Comparison of ENCODE assay signal across 9 cellular contexts in the genomic region with DNA sequence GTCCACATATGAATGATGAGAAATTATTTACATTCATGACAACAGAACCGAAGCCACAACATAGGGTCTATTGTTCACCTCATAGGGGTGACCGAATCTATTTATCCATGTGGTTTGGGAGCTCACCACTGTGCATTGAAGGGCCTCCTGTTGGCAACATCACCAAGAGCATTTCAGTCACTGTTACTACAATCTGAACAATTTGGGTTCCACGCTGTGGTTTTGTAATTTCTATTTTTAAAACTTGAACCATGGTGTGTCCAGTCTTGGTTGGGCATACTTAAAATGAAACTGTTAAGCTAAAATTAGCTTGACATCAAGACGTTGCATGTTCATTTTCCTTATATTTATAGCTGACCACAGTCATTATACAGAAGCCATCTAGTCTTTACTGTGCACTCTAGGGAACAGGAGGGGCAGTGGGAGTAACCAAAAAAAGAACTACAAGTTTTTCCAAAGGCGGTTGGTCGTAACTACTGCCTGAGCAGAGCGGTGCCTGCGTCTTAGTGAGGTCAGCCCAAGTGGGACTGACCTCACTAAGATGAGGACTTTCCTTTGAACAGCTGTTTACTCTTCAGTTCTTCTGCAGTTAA.
A peak's percentile ranks its signal among the peaks of the same experiment; 100 is the strongest.
DNase-seq lines count a peak whose midpoint lies in the region; ATAC-seq lines count a peak whose summit lies in the region.
"Had no signal": no experiment of that assay in that cellular context is flagged by ENCODE, and none has a peak within 500 bp of the region (broad histone marks: within the 10 kb centered on the region; RNA-seq: fewer than 3 reads in every experiment).

No MANE protein-coding gene starts in this region.

- no peaks in the 10 kb centered on the region for H3K4me1 Mint-ChIP-seq in activated CD4-positive, alpha-beta memory T cell treated with anti-CD3 and anti-CD28 coated beads for 36 hours (ENCODE audit: low read depth)
- H3K4me1 Mint-ChIP-seq: activated naive CD4-positive, alpha-beta T cell treated with anti-CD3 and anti-CD28 coated beads, Interleukin-2, amount 50 U/mL, for 24 hours had no signal

- peak overlapping the region in 1 of 2 experiments; percentile 59 for H3K4ac ChIP-seq in mesenchymal stem cell (ENCODE audit: low read depth in 1 of 2, low read length in 2 of 2)

- no peaks in the 10 kb centered on the region for H3K9me3 ChIP-seq in mesenchymal stem cell (ENCODE audit: control insufficient read depth, low read length)

- H2BK12ac ChIP-seq in mesenchymal stem cell (ENCODE audit: low read length in 2 of 2): peak overlapping the region in 1 of 2 experiments; percentile 75

- H3K4me3 Mint-ChIP-seq in activated CD4-positive, alpha-beta memory T cell treated with anti-CD3 and anti-CD28 coated beads for 36 hours: no peak overlapping the region
- H3K4me3 Mint-ChIP-seq: activated naive CD4-positive, alpha-beta T cell treated with anti-CD3 and anti-CD28 coated beads, Interleukin-2, amount 50 U/mL, for 24 hours had no signal

- H2AFZ ChIP-seq in mesenchymal stem cell (ENCODE audit: low read depth, low read length): no peak overlapping the region

- H3K27me3 Mint-ChIP-seq in activated CD4-positive, alpha-beta memory T cell treated with anti-CD3 and anti-CD28 coated beads for 36 hours: no peaks in the 10 kb centered on the region
- H3K27me3 Mint-ChIP-seq: activated naive CD4-positive, alpha-beta T cell treated with anti-CD3 and anti-CD28 coated beads, Interleukin-2, amount 50 U/mL, for 24 hours had no signal

- no peaks in the 10 kb centered on the region for H3K36me3 ChIP-seq in mesenchymal stem cell (ENCODE audit: control insufficient read depth in 1 of 2, insufficient read depth in 2 of 2, low read depth in 1 of 2, low read length in 2 of 2)

- no peaks in the 10 kb centered on the region for H3K27me3 ChIP-seq in mesenchymal stem cell (ENCODE audit: control insufficient read depth in 1 of 2, insufficient read depth in 1 of 2, low read length in 2 of 2)

- WGBS in mesenchymal stem cell: 3% methylated on average over 7 of the region's 8 CpGs

- POLR2A ChIA-PET in activated CD4-positive, alpha-beta memory T cell treated with anti-CD3 and anti-CD28 coated beads for 36 hours (lab: Charles Lee): no interaction called here

- H4K8ac ChIP-seq in mesenchymal stem cell (ENCODE audit: low read length): no peak overlapping the region

- no peaks in the 10 kb centered on the region for H3K9me3 Mint-ChIP-seq in activated CD4-positive, alpha-beta memory T cell treated with anti-CD3 and anti-CD28 coated beads for 36 hours
- H3K9me3 Mint-ChIP-seq: activated naive CD4-positive, alpha-beta T cell treated with anti-CD3 and anti-CD28 coated beads, Interleukin-2, amount 50 U/mL, for 24 hours had no signal

- H3K4me3 ChIP-seq in mesenchymal stem cell (ENCODE audit: insufficient read depth in 1 of 2, low read depth in 1 of 2, low read length in 2 of 2): no peak overlapping the region

- no peaks in the 10 kb centered on the region for H3K79me1 ChIP-seq in mesenchymal stem cell (replicated peaks; ENCODE audit: low read length, poor library complexity, severe bottlenecking)

- H3K27ac Mint-ChIP-seq in activated CD4-positive, alpha-beta memory T cell treated with anti-CD3 and anti-CD28 coated beads for 36 hours: no peak overlapping the region
- H3K27ac Mint-ChIP-seq: activated naive CD4-positive, alpha-beta T cell treated with anti-CD3 and anti-CD28 coated beads, Interleukin-2, amount 50 U/mL, for 24 hours had no signal

- peak; percentile 70 for ATAC-seq in GM19395 (IDR thresholded peaks at IDR 0.05; ENCODE audit: unreplicated experiment)
- ATAC-seq in HG03175 (IDR thresholded peaks at IDR 0.05; ENCODE audit: unreplicated experiment): peak; percentile 76

- no peak overlapping the region for H3K14ac ChIP-seq in mesenchymal stem cell (ENCODE audit: low read length in 2 of 2)

- peak overlapping the region; percentile 95 for H3K27ac ChIP-seq in mesenchymal stem cell (ENCODE audit: low read length, poor library complexity, severe bottlenecking)

- H2BK120ac ChIP-seq in mesenchymal stem cell (ENCODE audit: low read depth, low read length): no peak overlapping the region

- no peak overlapping the region for H4K91ac ChIP-seq in mesenchymal stem cell (ENCODE audit: low read length)

- no peaks in the 10 kb centered on the region for H3K36me3 Mint-ChIP-seq in activated CD4-positive, alpha-beta memory T cell treated with anti-CD3 and anti-CD28 coated beads for 36 hours
- H3K36me3 Mint-ChIP-seq: activated naive CD4-positive, alpha-beta T cell treated with anti-CD3 and anti-CD28 coated beads, Interleukin-2, amount 50 U/mL, for 24 hours had no signal

- H2AK5ac ChIP-seq in mesenchymal stem cell (ENCODE audit: low read length, severe bottlenecking): peak overlapping the region; percentile 58

- DNase-seq in Ammon's horn (ENCODE audit: low spot score) (peak; percentile 19), SW480 (ENCODE audit: low spot score) (peak; percentile 96), mesenchymal stem cell (peak; percentile 99), NCI-H82 treated with DMSO at 0.1 percent for 48 hours (lab: John Stamatoyannopoulos, UW; ENCODE audit: unreplicated experiment) (no peak)
- no peak for DNase-seq in activated CD4-positive, alpha-beta T cell treated with anti-CD3 and anti-CD28 coated beads for 4 hours
- no peak for DNase-seq in activated CD4-positive, alpha-beta memory T cell treated with anti-CD3 and anti-CD28 coated beads for 36 hours

- H3K4me1 ChIP-seq in mesenchymal stem cell (ENCODE audit: control insufficient read depth, insufficient read depth, low read depth, low read length): peaks cover 6% of the 10 kb centered on the region

- H3K23ac ChIP-seq in mesenchymal stem cell (ENCODE audit: low read length in 2 of 2): no peak overlapping the region

- H3K4me2 ChIP-seq in mesenchymal stem cell (ENCODE audit: low read length, poor library complexity, severe bottlenecking): peak overlapping the region; percentile 46

- no peak overlapping the region for H2BK15ac ChIP-seq in mesenchymal stem cell (ENCODE audit: low read depth, poor library complexity, severe bottlenecking)

- CTCF ChIA-PET in activated CD4-positive, alpha-beta memory T cell treated with anti-CD3 and anti-CD28 coated beads for 36 hours (lab: Charles Lee): interaction anchor here (1.6 kb wide), 1 partner anchor 24 kb away, joined by 3 read pairs; no protein-coding TSS in a partner anchor

- peak overlapping the region; percentile 38 to 68 for H3K18ac ChIP-seq in mesenchymal stem cell (ENCODE audit: low read depth in 1 of 2, low read length in 2 of 2)

- no peak overlapping the region for H3K9ac ChIP-seq in mesenchymal stem cell (ENCODE audit: low read length)

- intact Hi-C loops in activated CD4-positive, alpha-beta memory T cell treated with anti-CD3 and anti-CD28 coated beads for 36 hours (cut with micrococcal nuclease): no loop called here

- H2BK5ac ChIP-seq in mesenchymal stem cell (ENCODE audit: low read depth, low read length, poor library complexity, severe bottlenecking): peak overlapping the region; percentile 37

Comparison
In these comparisons a context has a peak if more than half of its experiments do, and no peak if none do; other contexts are left out.
1. DNase-seq: peak in Ammon's horn (single experiment), SW480 (single experiment) and mesenchymal stem cell (single experiment); none in NCI-H82 treated with DMSO at 0.1 percent for 48 hours (single experiment), activated CD4-positive, alpha-beta T cell treated with anti-CD3 and anti-CD28 coated beads for 4 hours (0 of 2) and activated CD4-positive, alpha-beta memory T cell treated with anti-CD3 and anti-CD28 coated beads for 36 hours (single experiment).